ENCODE assay signal across 9 cellular contexts in the genomic region with DNA sequence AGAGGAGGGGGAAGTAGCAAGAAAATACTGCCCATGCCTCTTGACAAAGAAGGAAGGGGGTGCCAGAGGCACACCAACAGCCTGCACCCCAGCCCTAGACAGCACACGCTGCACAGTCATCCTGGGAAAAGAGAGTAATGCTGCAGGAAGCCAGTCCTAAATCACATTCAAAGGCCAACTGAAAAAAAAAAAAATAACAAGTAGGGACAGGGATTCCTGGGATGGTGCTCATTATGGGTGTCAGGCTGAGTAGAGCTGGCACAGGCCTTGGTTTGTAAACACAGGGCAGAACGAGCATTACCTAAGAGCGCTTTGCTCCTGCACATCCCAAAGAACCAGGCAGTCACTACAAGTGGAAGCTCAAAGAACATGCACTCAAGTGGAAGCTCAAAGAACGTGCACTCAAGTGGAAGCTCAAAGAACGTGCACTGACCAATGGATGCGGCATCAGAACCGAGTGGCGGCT. TPM values are rescaled to one million over a fixed set of nuclear protein-coding genes. Genes with fewer than 3 reads are reported as not detected.
A peak's percentile ranks its signal among the peaks of the same experiment; 100 is the strongest.
DNase-seq lines count a peak whose midpoint lies in the region; ATAC-seq and TF ChIP-seq lines count a peak whose summit lies in the region.
"Had no signal": no experiment of that assay in that cellular context is flagged by ENCODE, and none has a peak within 500 bp of the region (broad histone marks: within the 10 kb centered on the region; RNA-seq: fewer than 3 reads in every experiment).

No MANE protein-coding gene starts in this region.

- ATAC-seq in HG03039 (IDR thresholded peaks at IDR 0.05; ENCODE audit: unreplicated experiment) (no peak), GM18870 (IDR thresholded peaks at IDR 0.05; ENCODE audit: unreplicated experiment) (no peak), HG02678 (IDR thresholded peaks at IDR 0.05; ENCODE audit: unreplicated experiment) (no peak)

- 65 to 70% methylated on average over 8 of the region's 8 CpGs for WGBS in sigmoid colon, 2 donors

- no peak overlapping the region for H3K4me3 ChIP-seq in sigmoid colon

- intact Hi-C loops in sigmoid colon (cut with DNase I): loop anchor here (2.0 to 5.0 kb wide), 2 partner anchors 55 to 123 kb away; no protein-coding TSS in a partner anchor

- peak overlapping the region; percentile 79 for H3K27ac ChIP-seq in epithelial cell of prostate
- H3K27ac ChIP-seq in sigmoid colon: peak overlapping the region; percentile 69 to 80 (median 75)

- no peaks in the 10 kb centered on the region for H3K27me3 ChIP-seq in sigmoid colon

- peak; percentile 81 for DNase-seq in GM04504 (ENCODE audit: low read depth)
- peak; percentile 33 for DNase-seq in NCI-H2196 treated with DMSO at 0.1 percent for 48 hours (lab: John Stamatoyannopoulos, UW; ENCODE audit: unreplicated experiment)
- DNase-seq in epithelial cell of prostate (ENCODE audit: low read depth, low spot score): peak; percentile 75
- DNase-seq in sigmoid colon: peak; percentile 94
- no peak for DNase-seq in NCI-H1417 treated with DMSO at 0.1 percent for 48 hours (lab: John Stamatoyannopoulos, UW)
- DNase-seq: activated gamma-delta T cell had no signal

- TF ChIP-seq CTCF in sigmoid colon (IDR thresholded peaks at IDR 0.05): no peak

- no peaks in the 10 kb centered on the region for H3K9me3 ChIP-seq in sigmoid colon

- peaks cover 0 to 92% (median 83%) of the 10 kb centered on the region in 4 donors for H3K4me1 ChIP-seq in sigmoid colon

- no peaks in the 10 kb centered on the region for H3K36me3 ChIP-seq in sigmoid colon

- TF ChIP-seq POLR2A in sigmoid colon (IDR thresholded peaks at IDR 0.05): no peak

- peak in 2 of 4 donors; percentile 29 to 80 for TF ChIP-seq EP300 in sigmoid colon (IDR thresholded peaks at IDR 0.05)

RNA-seq across cellular contexts. Expression of a gene that starts 7.8 kb away (rescaled TPM):
- total RNA-seq in sigmoid colon: 10 to 100 TPM; 41.7 to 58.2 (median 49.0) TPM
- 10 to 100 TPM; 14.4 to 45.3 (median 20.3) TPM for polyA plus RNA-seq in sigmoid colon
